ENCODE assay signal across 8 cellular contexts in the genomic region with DNA sequence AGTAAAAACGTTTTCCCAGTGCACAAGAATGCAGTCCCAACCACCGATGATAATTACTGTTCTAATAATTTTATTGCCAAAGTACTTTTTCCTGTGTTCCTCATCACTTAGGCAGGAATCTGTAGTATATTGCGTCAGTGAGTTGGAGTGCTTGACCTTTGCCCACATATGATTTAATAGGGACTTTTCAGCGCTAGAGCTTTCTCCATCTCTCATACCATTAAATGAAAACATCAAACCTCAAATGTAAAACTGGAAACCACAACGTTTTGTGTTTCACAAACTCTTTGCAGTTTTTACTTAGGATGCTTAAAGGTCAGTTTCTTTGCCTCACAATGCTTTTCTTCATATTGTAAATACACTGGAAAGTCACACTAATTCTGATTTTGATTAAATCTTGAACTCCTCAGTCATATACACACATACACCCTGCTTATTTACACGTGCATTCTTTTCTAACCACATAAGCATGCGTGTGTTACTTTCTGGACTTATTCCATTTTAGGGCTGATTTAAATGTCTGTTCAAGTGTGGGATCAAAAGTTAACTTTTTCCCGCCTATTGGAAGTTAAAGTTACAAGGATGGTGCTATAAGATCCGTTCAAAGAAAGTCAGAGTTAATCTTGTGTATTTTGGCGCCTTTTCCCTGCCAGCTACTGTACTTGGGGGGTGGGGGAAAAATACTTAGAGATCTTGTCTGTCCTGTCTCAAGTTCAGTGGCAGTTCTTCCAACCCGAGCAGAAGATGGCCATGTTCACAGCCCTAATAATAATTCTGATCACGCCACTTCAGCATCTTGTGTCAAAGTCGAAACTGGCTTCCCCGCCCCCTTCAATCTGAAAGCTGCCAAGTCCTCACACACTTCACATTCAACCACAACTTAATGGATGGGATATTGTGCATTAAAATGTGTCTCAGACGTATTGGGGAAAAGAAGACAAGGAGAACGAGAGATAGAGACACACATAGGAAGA. TPM values are rescaled to one million over a fixed set of nuclear protein-coding genes. Genes with fewer than 3 reads are reported as not detected.
DNase-seq lines count a peak whose midpoint lies in the region; ATAC-seq and TF ChIP-seq lines count a peak whose summit lies in the region.

No MANE protein-coding gene starts in this region.

- H3K4me2 ChIP-seq in BLaER1 (peak overlapping the region; percentile 78), skeletal muscle satellite cell (ENCODE audit: low read length) (peak overlapping the region; percentile 90)

- H3K9me3 ChIP-seq in BLaER1 (peaks cover 9% of the 10 kb centered on the region; the same call in 1 of the 2 replicates), HEK293 (ENCODE audit: control insufficient read depth, insufficient read depth, low read depth, low read length) (no peaks in the 10 kb centered on the region), WERI-Rb-1 (ENCODE audit: severe bottlenecking) (no peaks in the 10 kb centered on the region), skeletal muscle satellite cell (replicated peaks; ENCODE audit: low read length) (no peaks in the 10 kb centered on the region)

- H3K27me3 ChIP-seq in BLaER1, result no peaks in the 10 kb centered on the region
- no peaks in the 10 kb centered on the region for H3K27me3 ChIP-seq in WERI-Rb-1 (ENCODE audit: insufficient read depth, low read depth, severe bottlenecking)
- peaks cover 6% of the 10 kb centered on the region for H3K27me3 ChIP-seq in skeletal muscle satellite cell (ENCODE audit: control insufficient read depth, insufficient read depth, low read length)

- H3K4me3 Mint-ChIP-seq in glutamatergic neuron (ENCODE audit: unreplicated experiment), result peak overlapping the region; percentile 93

- H3K27ac Mint-ChIP-seq in glutamatergic neuron (ENCODE audit: unreplicated experiment), result no peak overlapping the region

- CTCF ChIA-PET in HEK293 (lab: Yijun Ruan, JAX), result interaction anchor here (0.6 to 1.1 kb wide), 3 partner anchors 33 to 1047 kb away, joined by 3 to 4 read pairs (median 3); no protein-coding TSS in a partner anchor

- no peak overlapping the region for H3K27ac ChIP-seq in BLaER1
- peak overlapping the region; percentile 94 for H3K27ac ChIP-seq in HEK293 (ENCODE audit: extremely low read depth, low read depth, low read length)
- H3K27ac ChIP-seq in WERI-Rb-1, result no peak overlapping the region

- peaks cover 13% of the 10 kb centered on the region for H3K27me3 Mint-ChIP-seq in glutamatergic neuron (ENCODE audit: unreplicated experiment)

- H4K20me1 ChIP-seq in BLaER1, result no peaks in the 10 kb centered on the region

- H3K4me3 ChIP-seq in BLaER1, result no peak overlapping the region
- peak overlapping the region; percentile 55 for H3K4me3 ChIP-seq in HEK293 (ENCODE audit: low read depth, low read length)
- peak overlapping the region; percentile 90 for H3K4me3 ChIP-seq in WERI-Rb-1 (ENCODE audit: low read depth, low read length)
- H3K4me3 ChIP-seq in skeletal muscle satellite cell (ENCODE audit: low read length), result peak overlapping the region; percentile 78

- POLR2A ChIA-PET in HEK293 (lab: Yijun Ruan, JAX), result interaction anchor here (0.6 to 0.9 kb wide), 3 partner anchors 50 to 237 kb away, joined by 3 to 5 read pairs (median 4); no protein-coding TSS in a partner anchor

- TF ChIP-seq CTCF in HEK293 (tag by site-specific recombination; IDR thresholded peaks at IDR 0.05) (no peak), WERI-Rb-1 (IDR thresholded peaks at IDR 0.05; ENCODE audit: low read depth, low read length) (no peak), glutamatergic neuron (IDR thresholded peaks at IDR 0.05; ENCODE audit: partially characterized antibody, unreplicated experiment) (no peak)

- H3K4me1 ChIP-seq in BLaER1 (peaks cover 34% of the 10 kb centered on the region), HEK293 (ENCODE audit: control insufficient read depth, insufficient read depth, low read length) (peaks cover 34% of the 10 kb centered on the region), skeletal muscle satellite cell (ENCODE audit: control insufficient read depth, insufficient read depth, low read length) (peaks cover 33% of the 10 kb centered on the region)

- H3K9ac ChIP-seq in BLaER1, result no peak overlapping the region
- peak overlapping the region; percentile 76 for H3K9ac ChIP-seq in skeletal muscle satellite cell (ENCODE audit: low read depth, low read length)

- no peak for ATAC-seq in GM18520 (IDR thresholded peaks at IDR 0.05; ENCODE audit: unreplicated experiment)

- DNase-seq in WERI-Rb-1 (no peak), glutamatergic neuron (no peak)
- no peak for DNase-seq in stimulated activated CD8-positive, alpha-beta memory T cell treated with anti-CD3 and anti-CD28 coated beads, Interleukin-4, amount 100 ng/mL, for 48 hours
- no peak for DNase-seq in activated CD4-positive, alpha-beta T cell treated with anti-CD3 and anti-CD28 coated beads, Interleukin-2, amount 50 U/mL, for 48 hours

- no peaks in the 10 kb centered on the region for H3K36me3 Mint-ChIP-seq in glutamatergic neuron (ENCODE audit: unreplicated experiment)

- H3K4me1 Mint-ChIP-seq in glutamatergic neuron (ENCODE audit: low read depth, unreplicated experiment), result peaks cover 6% of the 10 kb centered on the region

- H3K9me3 Mint-ChIP-seq in glutamatergic neuron (ENCODE audit: unreplicated experiment), result peaks cover 5% of the 10 kb centered on the region

- H3K36me3 ChIP-seq in BLaER1 (no peaks in the 10 kb centered on the region), HEK293 (ENCODE audit: control insufficient read depth in 2 of 2, insufficient read depth in 1 of 2, low read length in 2 of 2) (no peaks in the 10 kb centered on the region), WERI-Rb-1 (no peaks in the 10 kb centered on the region), skeletal muscle satellite cell (ENCODE audit: insufficient read depth, low read length) (no peaks in the 10 kb centered on the region)

TF ChIP-seq in HEK293, 187 proteins besides CTCF, POLR2A, EP300 and RAD21 (continues in another document):
- TF ChIP-seq, protein P1, sequence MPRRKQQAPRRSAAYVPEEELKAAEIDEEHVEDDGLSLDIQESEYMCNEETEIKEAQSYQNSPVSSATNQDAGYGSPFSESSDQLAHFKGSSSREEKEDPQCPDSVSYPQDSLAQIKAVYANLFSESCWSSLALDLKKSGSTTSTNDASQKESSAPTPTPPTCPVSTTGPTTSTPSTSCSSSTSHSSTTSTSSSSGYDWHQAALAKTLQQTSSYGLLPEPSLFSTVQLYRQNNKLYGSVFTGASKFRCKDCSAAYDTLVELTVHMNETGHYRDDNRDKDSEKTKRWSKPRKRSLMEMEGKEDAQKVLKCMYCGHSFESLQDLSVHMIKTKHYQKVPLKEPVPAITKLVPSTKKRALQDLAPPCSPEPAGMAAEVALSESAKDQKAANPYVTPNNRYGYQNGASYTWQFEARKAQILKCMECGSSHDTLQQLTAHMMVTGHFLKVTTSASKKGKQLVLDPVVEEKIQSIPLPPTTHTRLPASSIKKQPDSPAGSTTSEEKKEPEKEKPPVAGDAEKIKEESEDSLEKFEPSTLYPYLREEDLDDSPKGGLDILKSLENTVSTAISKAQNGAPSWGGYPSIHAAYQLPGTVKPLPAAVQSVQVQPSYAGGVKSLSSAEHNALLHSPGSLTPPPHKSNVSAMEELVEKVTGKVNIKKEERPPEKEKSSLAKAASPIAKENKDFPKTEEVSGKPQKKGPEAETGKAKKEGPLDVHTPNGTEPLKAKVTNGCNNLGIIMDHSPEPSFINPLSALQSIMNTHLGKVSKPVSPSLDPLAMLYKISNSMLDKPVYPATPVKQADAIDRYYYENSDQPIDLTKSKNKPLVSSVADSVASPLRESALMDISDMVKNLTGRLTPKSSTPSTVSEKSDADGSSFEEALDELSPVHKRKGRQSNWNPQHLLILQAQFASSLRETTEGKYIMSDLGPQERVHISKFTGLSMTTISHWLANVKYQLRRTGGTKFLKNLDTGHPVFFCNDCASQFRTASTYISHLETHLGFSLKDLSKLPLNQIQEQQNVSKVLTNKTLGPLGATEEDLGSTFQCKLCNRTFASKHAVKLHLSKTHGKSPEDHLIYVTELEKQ (tag by site-specific recombination; IDR thresholded peaks at IDR 0.05; ENCODE audit: borderline replicate concordance), result no peak
- TF ChIP-seq, protein P2, sequence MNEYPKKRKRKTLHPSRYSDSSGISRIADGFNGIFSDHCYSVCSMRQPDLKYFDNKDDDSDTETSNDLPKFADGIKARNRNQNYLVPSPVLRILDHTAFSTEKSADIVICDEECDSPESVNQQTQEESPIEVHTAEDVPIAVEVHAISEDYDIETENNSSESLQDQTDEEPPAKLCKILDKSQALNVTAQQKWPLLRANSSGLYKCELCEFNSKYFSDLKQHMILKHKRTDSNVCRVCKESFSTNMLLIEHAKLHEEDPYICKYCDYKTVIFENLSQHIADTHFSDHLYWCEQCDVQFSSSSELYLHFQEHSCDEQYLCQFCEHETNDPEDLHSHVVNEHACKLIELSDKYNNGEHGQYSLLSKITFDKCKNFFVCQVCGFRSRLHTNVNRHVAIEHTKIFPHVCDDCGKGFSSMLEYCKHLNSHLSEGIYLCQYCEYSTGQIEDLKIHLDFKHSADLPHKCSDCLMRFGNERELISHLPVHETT (tag by site-specific recombination; IDR thresholded peaks at IDR 0.05), result 0 out of 2 replicates have a peak, but pooled peaks have one; percentile 51
- TF ChIP-seq ZNF311 (tag by site-specific recombination; IDR thresholded peaks at IDR 0.05; ENCODE audit: borderline replicate concordance) (no peak), ZNF514 (tag by site-specific recombination; IDR thresholded peaks at IDR 0.05) (no peak), REPIN1 (tag by site-specific recombination; IDR thresholded peaks at IDR 0.05; ENCODE audit: low read depth) (no peak), ZNF670 (tag by site-specific recombination; IDR thresholded peaks at IDR 0.05; ENCODE audit: low read depth) (no peak), ZBTB17 (tag by site-specific recombination; IDR thresholded peaks at IDR 0.05) (peak; percentile 37; the same call in 1 of the 2 replicates), ZNF629 (tag by site-specific recombination; IDR thresholded peaks at IDR 0.05) (peak; percentile 89), ZNF555 (tag by site-specific recombination; conservative IDR thresholded peaks at IDR 0.05) (no peak), ZNF501 (tag by site-specific recombination; IDR thresholded peaks at IDR 0.05) (no peak)
- TF ChIP-seq, protein P3, sequence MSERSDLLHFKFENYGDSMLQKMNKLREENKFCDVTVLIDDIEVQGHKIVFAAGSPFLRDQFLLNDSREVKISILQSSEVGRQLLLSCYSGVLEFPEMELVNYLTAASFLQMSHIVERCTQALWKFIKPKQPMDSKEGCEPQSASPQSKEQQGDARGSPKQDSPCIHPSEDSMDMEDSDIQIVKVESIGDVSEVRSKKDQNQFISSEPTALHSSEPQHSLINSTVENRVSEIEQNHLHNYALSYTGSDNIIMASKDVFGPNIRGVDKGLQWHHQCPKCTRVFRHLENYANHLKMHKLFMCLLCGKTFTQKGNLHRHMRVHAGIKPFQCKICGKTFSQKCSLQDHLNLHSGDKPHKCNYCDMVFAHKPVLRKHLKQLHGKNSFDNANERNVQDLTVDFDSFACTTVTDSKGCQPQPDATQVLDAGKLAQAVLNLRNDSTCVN (tag by site-specific recombination; optimal IDR thresholded peaks at IDR 0.05), result peak; percentile 21

RNA-seq across cellular contexts. Expression of a gene that starts 6.6 kb away (rescaled TPM):
- total RNA-seq in glutamatergic neuron (ENCODE audit: unreplicated experiment), result 1.5 TPM
- total RNA-seq in skeletal muscle satellite cell (2012; rRNA removed), result 37.1 and 39.5 TPM in 2 replicates
